ENCODE assay signal across 1 cellular context in the genomic region with DNA sequence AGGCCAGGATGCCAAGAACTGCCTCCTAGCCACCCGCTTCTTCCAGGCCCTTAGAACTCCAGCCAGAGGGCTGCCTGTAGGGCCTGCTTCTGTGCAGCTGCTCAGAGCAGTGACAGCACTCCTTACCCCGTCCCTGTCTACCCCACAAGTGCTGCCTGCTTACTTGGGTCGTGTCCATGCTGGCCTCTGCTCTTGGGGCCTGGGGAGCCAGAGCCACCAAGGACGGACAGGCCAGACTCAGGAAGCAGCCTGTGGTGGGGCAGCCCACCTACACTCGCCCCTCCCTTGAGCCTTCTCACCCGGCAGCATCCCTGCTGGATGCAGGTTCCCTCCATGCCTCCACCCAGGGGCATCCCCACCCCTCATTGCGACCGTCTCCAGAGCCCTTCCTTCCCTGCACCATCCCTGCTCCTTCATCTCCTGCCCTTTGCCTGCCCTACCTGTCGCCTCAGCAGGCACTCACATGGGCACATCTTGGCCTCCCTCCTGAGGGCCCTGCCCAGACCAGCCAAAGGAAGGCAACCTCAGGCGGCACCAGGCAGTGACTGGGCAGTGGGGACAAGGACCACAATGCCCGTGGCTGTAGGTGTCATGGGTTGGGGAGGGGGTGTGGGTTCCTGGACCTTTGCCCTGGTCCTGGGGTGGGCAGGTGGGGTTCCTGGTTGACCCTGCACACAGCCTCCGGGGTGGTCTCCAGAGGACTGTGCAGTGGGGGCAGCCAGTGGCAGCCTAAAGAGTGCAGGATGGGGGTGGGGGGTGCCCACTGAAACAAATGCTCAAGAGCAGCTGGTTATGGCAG.
TF ChIP-seq lines count a peak whose summit lies in the region.

No MANE protein-coding gene starts in this region.

TF ChIP-seq in WTC11, 78 proteins besides CTCF, POLR2A, EP300 and RAD21 (continued from another document):
- TF ChIP-seq, protein P1, sequence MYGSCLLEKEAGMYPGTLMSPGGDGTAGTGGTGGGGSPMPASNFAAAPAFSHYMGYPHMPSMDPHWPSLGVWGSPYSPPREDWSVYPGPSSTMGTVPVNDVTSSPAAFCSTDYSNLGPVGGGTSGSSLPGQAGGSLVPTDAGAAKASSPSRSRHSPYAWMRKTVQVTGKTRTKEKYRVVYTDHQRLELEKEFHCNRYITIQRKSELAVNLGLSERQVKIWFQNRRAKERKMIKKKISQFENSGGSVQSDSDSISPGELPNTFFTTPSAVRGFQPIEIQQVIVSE (CRISPR knock-in tag; IDR thresholded peaks at IDR 0.05; ENCODE audit: borderline replicate concordance), result no peak
- no peak for TF ChIP-seq ZNF263 (CRISPR knock-in tag; IDR thresholded peaks at IDR 0.05; ENCODE audit: low read depth)
- TF ChIP-seq, protein P2, sequence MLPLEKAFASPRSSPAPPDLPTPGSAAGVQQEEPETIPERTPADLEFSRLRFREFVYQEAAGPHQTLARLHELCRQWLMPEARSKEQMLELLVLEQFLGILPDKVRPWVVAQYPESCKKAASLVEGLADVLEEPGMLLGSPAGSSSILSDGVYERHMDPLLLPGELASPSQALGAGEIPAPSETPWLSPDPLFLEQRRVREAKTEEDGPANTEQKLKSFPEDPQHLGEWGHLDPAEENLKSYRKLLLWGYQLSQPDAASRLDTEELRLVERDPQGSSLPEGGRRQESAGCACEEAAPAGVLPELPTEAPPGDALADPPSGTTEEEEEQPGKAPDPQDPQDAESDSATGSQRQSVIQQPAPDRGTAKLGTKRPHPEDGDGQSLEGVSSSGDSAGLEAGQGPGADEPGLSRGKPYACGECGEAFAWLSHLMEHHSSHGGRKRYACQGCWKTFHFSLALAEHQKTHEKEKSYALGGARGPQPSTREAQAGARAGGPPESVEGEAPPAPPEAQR (CRISPR knock-in tag; IDR thresholded peaks at IDR 0.05), result no peak
